In genomic region chr1:214341918-214342317, GRCh38 we compare ENCODE assay signal across 18 cellular contexts.
DNase-seq lines count a peak whose midpoint lies in the region; TF ChIP-seq lines count a peak whose summit lies in the region.
"Had no signal": no experiment of that assay in that cellular context is flagged by ENCODE, and none has a peak within 500 bp of the region (broad histone marks: within the 10 kb centered on the region; RNA-seq: fewer than 3 reads in every experiment).

No MANE protein-coding gene starts in this region.

- intact Hi-C loops in left ventricle myocardium inferior (cut with micrococcal nuclease) (no loop called here), head of caudate nucleus (cut with DNase I) (no loop called here)

- 81 to 99% methylated on average over 3 of the region's 3 CpGs for WGBS in endodermal cell (ENCODE audit: insufficient coverage in 1 of 2, insufficient read length in 1 of 2), 2 experiments

- peaks cover 44% of the 10 kb centered on the region for H3K36me3 Mint-ChIP-seq in endodermal cell (ENCODE audit: low read depth)

- H3K27me3 ChIP-seq in left ventricle myocardium inferior (ENCODE audit: low read depth) = no peaks in the 10 kb centered on the region
- no peaks in the 10 kb centered on the region for H3K27me3 ChIP-seq in right atrium auricular region
- H3K27me3 ChIP-seq in WERI-Rb-1 (ENCODE audit: insufficient read depth, low read depth, severe bottlenecking) = no peaks in the 10 kb centered on the region
- no peaks in the 10 kb centered on the region for H3K27me3 ChIP-seq in endodermal cell (ENCODE audit: control insufficient read depth, insufficient read depth, low read length, poor library complexity, severe bottlenecking)
- H3K27me3 ChIP-seq: BLaER1 treated with 17β-estradiol and CSF1 and Interleukin-3, amounts not matched to agents 10 nM and 100 nM had no signal

- H3K9ac ChIP-seq in endodermal cell (ENCODE audit: extremely low read depth, low read length, poor library complexity, severe bottlenecking) = no peak overlapping the region
- H3K9ac ChIP-seq: BLaER1 treated with 17β-estradiol and CSF1 and Interleukin-3, amounts not matched to agents 10 nM and 100 nM had no signal

- no peak for DNase-seq in left ventricle myocardium inferior
- DNase-seq in right atrium auricular region (ENCODE audit: low spot score) = no peak
- DNase-seq in WERI-Rb-1 = no peak
- no peak for DNase-seq in endodermal cell
- no peak for DNase-seq in stimulated activated CD4-positive, alpha-beta T cell treated with anti-CD3 and anti-CD28 coated beads, Interleukin-15, amount 100 ng/mL, for 24 hours
- DNase-seq in ureter (ENCODE audit: low spot score) = no peak
- DNase-seq in head of caudate nucleus = no peak
- DNase-seq in hepatic stellate cell (ENCODE audit: low spot score) = no peak
- DNase-seq: GF-D8, HCEC 1CT, NCI-H1417 treated with DMSO at 0.1 percent for 48 hours, NCI-H1930, NCI-H2171, NCI-H748 treated with DMSO at 0.1 percent for 48 hours, RPMI8226 had no signal

- H3K27ac ChIP-seq in left ventricle myocardium inferior (replicated peaks) = peak overlapping the region; percentile 32
- H3K27ac ChIP-seq in right atrium auricular region = no peak overlapping the region
- no peak overlapping the region for H3K27ac ChIP-seq in WERI-Rb-1
- no peak overlapping the region for H3K27ac ChIP-seq in endodermal cell (ENCODE audit: low read depth, low read length)
- H3K27ac ChIP-seq: BLaER1 treated with 17β-estradiol and CSF1 and Interleukin-3, amounts not matched to agents 10 nM and 100 nM; HL-60 had no signal

- peaks cover 24% of the 10 kb centered on the region for H3K4me1 ChIP-seq in left ventricle myocardium inferior
- H3K4me1 ChIP-seq in right atrium auricular region = peaks cover 0 to 5% of the 10 kb centered on the region in 2 donors
- no peaks in the 10 kb centered on the region for H3K4me1 ChIP-seq in endodermal cell (ENCODE audit: control insufficient read depth, insufficient read depth, low read length)
- H3K4me1 ChIP-seq: BLaER1 treated with 17β-estradiol and CSF1 and Interleukin-3, amounts not matched to agents 10 nM and 100 nM had no signal

- H3K27ac Mint-ChIP-seq in endodermal cell = no peak overlapping the region

- H3K4me3 ChIP-seq in left ventricle myocardium inferior = no peak overlapping the region
- no peak overlapping the region for H3K4me3 ChIP-seq in right atrium auricular region
- H3K4me3 ChIP-seq in WERI-Rb-1 (ENCODE audit: low read depth, low read length) = no peak overlapping the region
- no peak overlapping the region for H3K4me3 ChIP-seq in endodermal cell (ENCODE audit: low read length)
- H3K4me3 ChIP-seq: BLaER1 treated with 17β-estradiol and CSF1 and Interleukin-3, amounts not matched to agents 10 nM and 100 nM had no signal

- H3K9me3 Mint-ChIP-seq in endodermal cell = peaks cover 22% of the 10 kb centered on the region

- TF ChIP-seq CTCF in left ventricle myocardium inferior (IDR thresholded peaks at IDR 0.05; ENCODE audit: borderline replicate concordance) (no peak), right atrium auricular region (IDR thresholded peaks at IDR 0.05) (no peak), WERI-Rb-1 (IDR thresholded peaks at IDR 0.05; ENCODE audit: low read depth, low read length) (peak; percentile 60), endodermal cell (conservative IDR thresholded peaks at IDR 0.05) (peak; percentile 40)

- peaks cover 4% of the 10 kb centered on the region for H3K4me1 Mint-ChIP-seq in endodermal cell
- H3K4me1 Mint-ChIP-seq: IgD-negative memory B cell had no signal

- H3K36me3 ChIP-seq in left ventricle myocardium inferior (peaks cover 32% of the 10 kb centered on the region), right atrium auricular region (no peaks in the 10 kb centered on the region), WERI-Rb-1 (peaks cover 2% of the 10 kb centered on the region; the same call in 1 of the 2 replicates), endodermal cell (ENCODE audit: control insufficient read depth, insufficient read depth, low read length) (peaks cover 49% of the 10 kb centered on the region)

- no peaks in the 10 kb centered on the region for H3K27me3 Mint-ChIP-seq in endodermal cell (ENCODE audit: insufficient read depth)
- H3K27me3 Mint-ChIP-seq: IgD-negative memory B cell had no signal

- H3K9me3 ChIP-seq in left ventricle myocardium inferior (replicated peaks) = no peaks in the 10 kb centered on the region
- peaks cover 0 to 18% of the 10 kb centered on the region in 2 donors for H3K9me3 ChIP-seq in right atrium auricular region
- no peaks in the 10 kb centered on the region for H3K9me3 ChIP-seq in WERI-Rb-1 (ENCODE audit: severe bottlenecking)
- peaks cover 26% of the 10 kb centered on the region for H3K9me3 ChIP-seq in endodermal cell (ENCODE audit: control insufficient read depth, low read length)

- no peak overlapping the region for H3K4me3 Mint-ChIP-seq in endodermal cell
- H3K4me3 Mint-ChIP-seq: IgD-negative memory B cell had no signal

Comparison
In these comparisons a context has a peak if more than half of its experiments do, and no peak if none do; other contexts are left out.
1. CTCF ChIP-seq: peak in WERI-Rb-1 (single experiment) and endodermal cell (single experiment); none in left ventricle myocardium inferior (single experiment) and right atrium auricular region (0 of 2).